1 cellular context compared by ENCODE assay signal in the genomic region with DNA sequence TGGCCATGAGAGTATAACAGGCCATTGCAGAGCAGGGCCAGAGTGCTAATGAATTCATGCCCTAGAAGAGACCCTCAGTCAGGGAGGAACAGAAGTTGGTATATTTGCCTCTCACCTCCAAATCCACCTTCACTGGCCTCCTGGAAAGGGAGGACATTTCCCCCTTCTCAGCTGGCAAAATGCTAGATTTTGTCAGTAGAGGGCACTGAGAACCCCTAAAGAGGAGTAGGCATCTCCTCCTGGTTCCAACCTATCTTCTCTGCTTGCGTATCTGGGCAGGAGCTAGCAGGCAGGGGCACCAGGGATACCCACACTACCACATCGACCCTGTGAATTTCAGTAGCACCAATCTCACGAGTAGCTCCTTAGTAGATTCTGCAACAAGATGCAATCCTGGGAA.
TF ChIP-seq lines count a peak whose summit lies in the region.

No MANE protein-coding gene starts in this region.

TF ChIP-seq in GM12878, 131 proteins besides CTCF, POLR2A, EP300 and RAD21:
- TF ChIP-seq EED (IDR thresholded peaks at IDR 0.05; ENCODE audit: low read depth) (no peak), NBN (IDR thresholded peaks at IDR 0.05) (no peak), ZNF384 (IDR thresholded peaks at IDR 0.05; ENCODE audit: borderline replicate concordance, low read depth, low read length) (no peak)
